8 cellular contexts compared by ENCODE assay signal in genomic region chr22:35839811-35840739, GRCh38.
A peak's percentile ranks its signal among the peaks of the same experiment; 100 is the strongest.
DNase-seq lines count a peak whose midpoint lies in the region; ATAC-seq and TF ChIP-seq lines count a peak whose summit lies in the region.

No MANE protein-coding gene starts in this region.

- peak; percentile 97 for ATAC-seq in upper lobe of right lung
- ATAC-seq in stimulated activated memory B cell treated with anti-CD40 and anti-IgM and Interleukin-4, amounts not matched to agents 10 μg/mL and 1 μg/mL and 100 μg/mL, for 72 hours, result no peak

- peak overlapping the region; percentile 71 for H3K27ac ChIP-seq in upper lobe of right lung

- H3K27me3 ChIP-seq in upper lobe of right lung, result no peaks in the 10 kb centered on the region

- peak; percentile 98 for DNase-seq in DMS 273 (lab: John Stamatoyannopoulos, UW; ENCODE audit: unreplicated experiment)
- peak; percentile 32 for DNase-seq in NAMALWA (ENCODE audit: low spot score)
- DNase-seq in SHP77 treated with DMSO at 0.1 percent for 48 hours (lab: John Stamatoyannopoulos, UW), result peak; percentile 94
- DNase-seq in epithelial cell of proximal tubule (ENCODE audit: low read depth), result no peak
- peak; percentile 92 for DNase-seq in mesenteric fat pad (ENCODE audit: low spot score)
- DNase-seq in upper lobe of right lung, result peak; percentile 91
- DNase-seq in GM10248 (ENCODE audit: extremely low spot score), result no peak

- H3K27me3 Mint-ChIP-seq in stimulated activated memory B cell treated with anti-CD40 and anti-IgM and Interleukin-4, amounts not matched to agents 10 μg/mL and 1 μg/mL and 100 μg/mL, for 72 hours, result peaks cover 63% of the 10 kb centered on the region

- CTCF ChIA-PET in GM10248 (lab: Yijun Ruan, JAX), result no interaction called here

- TF ChIP-seq CTCF in epithelial cell of proximal tubule (conservative IDR thresholded peaks at IDR 0.05; ENCODE audit: low read depth, low read length) (no peak), upper lobe of right lung (IDR thresholded peaks at IDR 0.05) (no peak), GM10248 (IDR thresholded peaks at IDR 0.05; ENCODE audit: control extremely low read depth, extremely low read depth, low read depth, missing control alignments) (no peak)

- H3K36me3 ChIP-seq in upper lobe of right lung, result no peaks in the 10 kb centered on the region

- no peaks in the 10 kb centered on the region for H3K9me3 ChIP-seq in upper lobe of right lung

- no peak overlapping the region for H3K27ac Mint-ChIP-seq in stimulated activated memory B cell treated with anti-CD40 and anti-IgM and Interleukin-4, amounts not matched to agents 10 μg/mL and 1 μg/mL and 100 μg/mL, for 72 hours

- no peaks in the 10 kb centered on the region for H3K9me3 Mint-ChIP-seq in stimulated activated memory B cell treated with anti-CD40 and anti-IgM and Interleukin-4, amounts not matched to agents 10 μg/mL and 1 μg/mL and 100 μg/mL, for 72 hours

- H3K4me1 Mint-ChIP-seq in stimulated activated memory B cell treated with anti-CD40 and anti-IgM and Interleukin-4, amounts not matched to agents 10 μg/mL and 1 μg/mL and 100 μg/mL, for 72 hours, result peaks cover 10% of the 10 kb centered on the region

- H3K4me3 ChIP-seq in epithelial cell of proximal tubule (ENCODE audit: low read depth, low read length) (peak overlapping the region; percentile 67), upper lobe of right lung (peak overlapping the region; percentile 58)

- H3K4me3 Mint-ChIP-seq in stimulated activated memory B cell treated with anti-CD40 and anti-IgM and Interleukin-4, amounts not matched to agents 10 μg/mL and 1 μg/mL and 100 μg/mL, for 72 hours, result no peak overlapping the region

- POLR2A ChIA-PET in GM10248 (lab: Yijun Ruan, JAX), result no interaction called here

- H3K36me3 Mint-ChIP-seq in stimulated activated memory B cell treated with anti-CD40 and anti-IgM and Interleukin-4, amounts not matched to agents 10 μg/mL and 1 μg/mL and 100 μg/mL, for 72 hours, result no peaks in the 10 kb centered on the region

- intact Hi-C loops in upper lobe of right lung (cut with DNase I), result no loop called here

- H3K4me1 ChIP-seq in upper lobe of right lung, result peaks cover 19% of the 10 kb centered on the region

Comparison
In these comparisons a context has a peak if more than half of its experiments do, and no peak if none do; other contexts are left out.
1. DNase-seq: peak in DMS 273 (single experiment), NAMALWA (single experiment), SHP77 treated with DMSO at 0.1 percent for 48 hours (single experiment), mesenteric fat pad (single experiment) and upper lobe of right lung (single experiment); none in epithelial cell of proximal tubule (single experiment) and GM10248 (single experiment).